21 cellular contexts compared by ENCODE assay signal in the genomic region with DNA sequence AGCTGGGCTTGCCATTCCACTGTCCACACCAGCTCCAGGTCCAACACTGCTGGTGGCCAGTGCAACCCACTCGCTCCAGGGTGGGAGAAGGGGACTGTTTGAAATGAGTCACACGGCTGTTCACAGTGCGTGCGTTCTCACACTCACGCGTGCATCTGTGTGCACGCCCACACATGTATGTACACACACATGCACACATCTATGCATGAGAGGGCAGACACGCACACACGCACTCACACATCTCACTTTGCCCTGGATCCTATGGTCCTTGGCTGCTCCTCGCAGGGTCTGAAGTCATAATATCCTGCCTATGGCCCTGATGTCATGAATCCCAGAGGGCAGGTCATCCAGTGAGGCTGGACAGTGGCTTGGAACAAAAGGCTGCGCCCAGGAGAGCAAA.
DNase-seq lines count a peak whose midpoint lies in the region; ATAC-seq and TF ChIP-seq lines count a peak whose summit lies in the region.
"Had no signal": no experiment of that assay in that cellular context is flagged by ENCODE, and none has a peak within 500 bp of the region (broad histone marks: within the 10 kb centered on the region; RNA-seq: fewer than 3 reads in every experiment).

No MANE protein-coding gene starts in this region.

- H2AK5ac ChIP-seq in IMR-90 (ENCODE audit: low read depth, low read length) = 0 out of 2 replicates have a peak overlapping the region, but pooled peaks have one; percentile 33

- H3K9ac ChIP-seq in BLaER1 treated with 17β-estradiol and CSF1 and Interleukin-3, amounts not matched to agents 10 nM and 100 nM = peak overlapping the region in 6 of 11 experiments; percentile 2 to 49 (median 32); a peak in 7 of 22 replicates
- no peak overlapping the region for H3K9ac ChIP-seq in IMR-90 (ENCODE audit: low read depth, low read length)

- no peak overlapping the region for H4K91ac ChIP-seq in IMR-90 (ENCODE audit: insufficient read depth, low read depth, low read length)

- peaks cover 0 to 14% (median 0%) of the 10 kb centered on the region in 11 experiments; a peak in 2 of 22 replicates for H3K27me3 ChIP-seq in BLaER1 treated with 17β-estradiol and CSF1 and Interleukin-3, amounts not matched to agents 10 nM and 100 nM
- H3K27me3 ChIP-seq in IMR-90 (ENCODE audit: control insufficient read depth, insufficient read depth, low read length) (no peaks in the 10 kb centered on the region), dorsolateral prefrontal cortex (no peaks in the 10 kb centered on the region), osteoblast (ENCODE audit: insufficient read depth, low read length) (no peaks in the 10 kb centered on the region)

- no peaks in the 10 kb centered on the region for H3K79me1 ChIP-seq in IMR-90 (ENCODE audit: low read depth in 1 of 2, low read length in 2 of 2)

- no CpG with 5 or more reads among the region's 11 CpGs for WGBS in IMR-90 (ENCODE audit: extremely low coverage in 2 of 2, insufficient read length in 1 of 2), 2 experiments

- in situ Hi-C loops in IMR-90 (cut with MboI; ENCODE audit: low sequenced_read_pairs) = no loop called here

- no peak for TF ChIP-seq CTCF in IMR-90 (conservative IDR thresholded peaks at IDR 0.05; ENCODE audit: low read depth, low read length)
- TF ChIP-seq CTCF in dorsolateral prefrontal cortex (IDR thresholded peaks at IDR 0.05 in 54 of 56, conservative IDR thresholded peaks at IDR 0.05 in 2 of 56; ENCODE audit: low read depth in 1 of 56, partially characterized antibody in 56 of 56) = no peak
- no peak for TF ChIP-seq CTCF in osteoblast (IDR thresholded peaks at IDR 0.05; ENCODE audit: extremely low read depth, low read depth, low read length)

- no peak overlapping the region for H2BK20ac ChIP-seq in IMR-90 (ENCODE audit: low read depth, low read length)

- no peak overlapping the region for H2BK120ac ChIP-seq in IMR-90 (ENCODE audit: low read depth, low read length)

- H3K4me2 ChIP-seq in BLaER1 treated with 17β-estradiol and CSF1 and Interleukin-3, amounts not matched to agents 10 nM and 100 nM = peak overlapping the region; percentile 67 to 88 (median 84)
- no peak overlapping the region for H3K4me2 ChIP-seq in IMR-90 (ENCODE audit: low read depth, low read length)
- no peak overlapping the region for H3K4me2 ChIP-seq in osteoblast (ENCODE audit: insufficient read depth, low read length)
- H3K4me2 ChIP-seq: PC-9 had no signal

- peak overlapping the region; percentile 51 for H2AK9ac ChIP-seq in IMR-90 (replicated peaks; ENCODE audit: low read depth, low read length, poor library complexity)

- no peak for TF ChIP-seq RAD21 in IMR-90 (IDR thresholded peaks at IDR 0.05; ENCODE audit: low read length)

- H2AFZ ChIP-seq in IMR-90 (replicated peaks; ENCODE audit: low read length, poor library complexity) (no peak overlapping the region), osteoblast (ENCODE audit: low read length) (no peak overlapping the region)
- H2AFZ ChIP-seq: PC-9 had no signal

- H2BK5ac ChIP-seq in IMR-90 (ENCODE audit: low read depth, low read length, poor library complexity, severe bottlenecking) = no peak overlapping the region

- no peak for TF ChIP-seq POLR2A in IMR-90 (IDR thresholded peaks at IDR 0.05; ENCODE audit: low read depth, low read length)

- no peak overlapping the region for H3K56ac ChIP-seq in IMR-90 (ENCODE audit: extremely low read depth, insufficient read depth, low read length)

- BruUV-seq in IMR-90 (replicated peaks; lab: Mats Ljungman, UMichigan) = no TSS peak

- no peak overlapping the region for H3K18ac ChIP-seq in IMR-90 (ENCODE audit: low read depth, low read length)

- POLR2A ChIA-PET in IMR-90 (lab: Charles Lee; ENCODE audit: unreplicated experiment) = no interaction called here

- H3K4ac ChIP-seq in IMR-90 (ENCODE audit: low read depth, low read length) = no peak overlapping the region

- H3K4me1 ChIP-seq in BLaER1 treated with 17β-estradiol and CSF1 and Interleukin-3, amounts not matched to agents 10 nM and 100 nM = peaks cover 58 to 82% (median 76%) of the 10 kb centered on the region in 10 experiments
- peaks cover 6% of the 10 kb centered on the region; the same call in 1 of the 2 replicates for H3K4me1 ChIP-seq in IMR-90 (ENCODE audit: control insufficient read depth, insufficient read depth, low read length)
- no peaks in the 10 kb centered on the region for H3K4me1 ChIP-seq in osteoblast (ENCODE audit: insufficient read depth, low read length)
- H3K4me1 ChIP-seq: Caco-2 had no signal

- H4K5ac ChIP-seq in IMR-90 (ENCODE audit: low read depth, low read length) = no peak overlapping the region

- peaks cover 0 to 4% (median 0%) of the 10 kb centered on the region in 11 experiments; a peak in 1 of 22 replicates for H3K9me3 ChIP-seq in BLaER1 treated with 17β-estradiol and CSF1 and Interleukin-3, amounts not matched to agents 10 nM and 100 nM (replicated peaks in 1 of 11)
- H3K9me3 ChIP-seq in IMR-90 (ENCODE audit: control insufficient read depth, insufficient read depth, low read length) = no peaks in the 10 kb centered on the region
- no peaks in the 10 kb centered on the region for H3K9me3 ChIP-seq in osteoblast (ENCODE audit: low read depth, low read length)
- H3K9me3 ChIP-seq: Caco-2 had no signal

- no peak overlapping the region for H2BK15ac ChIP-seq in IMR-90 (ENCODE audit: low read depth, low read length)

- no peak overlapping the region for H3K14ac ChIP-seq in IMR-90 (replicated peaks; ENCODE audit: low read depth, low read length)

- no peaks in the 10 kb centered on the region for H3K79me2 ChIP-seq in osteoblast (ENCODE audit: insufficient read depth, low read length)

- peaks cover 4% of the 10 kb centered on the region for H3K9me1 ChIP-seq in IMR-90 (ENCODE audit: insufficient read depth, low read length)

- H4K8ac ChIP-seq in IMR-90 (ENCODE audit: low read depth in 2 of 2, low read length in 2 of 2) = no peak overlapping the region

- no peak overlapping the region for H3K23ac ChIP-seq in IMR-90 (ENCODE audit: low read depth, low read length)

- dilution Hi-C loops in IMR-90 (cut with HindIII; ENCODE audit: low sequenced_read_pairs, unreplicated experiment) = no loop called here

- intact Hi-C loops in IMR-90 (cut with micrococcal nuclease) = no loop called here
- intact Hi-C loops in dorsolateral prefrontal cortex (cut with DNase I) = loop anchor here in 1 of 2 donors (5.0 to 10.0 kb wide), 2 partner anchors 107 to 200 kb away; no protein-coding TSS in a partner anchor

- H3K4me3 ChIP-seq in BLaER1 treated with 17β-estradiol and CSF1 and Interleukin-3, amounts not matched to agents 10 nM and 100 nM = no peak overlapping the region; a peak in 2 of 20 replicates
- no peak overlapping the region for H3K4me3 ChIP-seq in IMR-90 (ENCODE audit: insufficient read depth, low read depth, low read length)
- no peak overlapping the region for H3K4me3 ChIP-seq in dorsolateral prefrontal cortex
- no peak overlapping the region for H3K4me3 ChIP-seq in osteoblast (ENCODE audit: insufficient read depth, low read length)
- H3K4me3 ChIP-seq: PC-9 had no signal

- no peak for DNase-seq in IMR-90
- peak in 1 of 10 donors; percentile 41 for DNase-seq in dorsolateral prefrontal cortex
- DNase-seq in osteoblast (ENCODE audit: insufficient read length, low spot score, missing footprints) = peak; percentile 13
- no peak for DNase-seq in NCI-H1417 (lab: John Stamatoyannopoulos, UW)
- no peak for DNase-seq in stimulated activated CD4-positive, alpha-beta T cell treated with anti-CD3 and anti-CD28 coated beads, Interleukin-12 subunit alpha, Interleukin-12 subunit beta, amount 100 ng/mL, for 4 hours
- DNase-seq: C1 segment of cervical spinal cord; Caco-2; CD8-positive, alpha-beta T cell; KBM-7; MV-4-11; NCI-H1105 treated with DMSO at 0.1 percent for 48 hours; NCI-H2029; NCI-H446 treated with DMSO at 0.1 percent for 48 hours; NCI-H526; NK-92 treated with Interleukin-12 subunit alpha and Interleukin-12 subunit beta, amount 100 ng/mL, for 24 hours; PC-9; RPMI8226; SHP77 had no signal

- peak overlapping the region in 9 of 11 experiments; percentile 54 to 67 (median 63); a peak in 18 of 22 replicates for H3K27ac ChIP-seq in BLaER1 treated with 17β-estradiol and CSF1 and Interleukin-3, amounts not matched to agents 10 nM and 100 nM
- H3K27ac ChIP-seq in IMR-90 (ENCODE audit: insufficient read depth, low read length) (no peak overlapping the region), dorsolateral prefrontal cortex (peak overlapping the region in 31 of 59 donors; percentile 3 to 78 (median 57)), osteoblast (ENCODE audit: low read depth, low read length) (no peak overlapping the region)
- H3K27ac ChIP-seq: PC-9 had no signal

- ATAC-seq in IMR-90 (ENCODE audit: low read depth) (no peak), GM18517 (IDR thresholded peaks at IDR 0.05; ENCODE audit: unreplicated experiment) (no peak), HG03378 (IDR thresholded peaks at IDR 0.05; ENCODE audit: unreplicated experiment) (no peak)
- ATAC-seq: CD8-positive, alpha-beta T cell had no signal

- H3K36me3 ChIP-seq in BLaER1 treated with 17β-estradiol and CSF1 and Interleukin-3, amounts not matched to agents 10 nM and 100 nM = peaks cover 27 to 52% (median 41%) of the 10 kb centered on the region in 11 experiments
- peaks cover 7% of the 10 kb centered on the region; the same call in 1 of the 2 replicates for H3K36me3 ChIP-seq in IMR-90 (ENCODE audit: control insufficient read depth, insufficient read depth, low read length)
- peaks cover 5% of the 10 kb centered on the region for H3K36me3 ChIP-seq in osteoblast (ENCODE audit: insufficient read depth, low read length)

- CTCF ChIA-PET in IMR-90 (lab: Yijun Ruan, JAX) = no interaction called here

- H4K20me1 ChIP-seq in BLaER1 treated with 17β-estradiol and CSF1 and Interleukin-3, amounts not matched to agents 10 nM and 100 nM = peaks cover 0 to 54% (median 19%) of the 10 kb centered on the region in 11 experiments; a peak in 14 of 22 replicates
- H4K20me1 ChIP-seq in IMR-90 (ENCODE audit: insufficient read depth, low read length) (no peaks in the 10 kb centered on the region), osteoblast (ENCODE audit: insufficient read depth, low read length) (no peaks in the 10 kb centered on the region)

TF ChIP-seq in IMR-90, 13 proteins besides CTCF, POLR2A, EP300 and RAD21:
- TF ChIP-seq FOS (IDR thresholded peaks at IDR 0.05; ENCODE audit: low read depth, low read length) (no peak), MXI1 (IDR thresholded peaks at IDR 0.05; ENCODE audit: borderline replicate concordance, low read depth, low read length) (no peak), MAFK (IDR thresholded peaks at IDR 0.05; ENCODE audit: low read depth, low read length) (no peak), CEBPB (IDR thresholded peaks at IDR 0.05; ENCODE audit: low read depth, low read length) (no peak), BHLHE40 (IDR thresholded peaks at IDR 0.05; ENCODE audit: low read depth, low read length) (no peak), RFX5 (IDR thresholded peaks at IDR 0.05; ENCODE audit: low read depth, low read length) (no peak), SMC3 (IDR thresholded peaks at IDR 0.05; ENCODE audit: low read depth, low read length) (no peak)

Comparison
In these comparisons a context has a peak if more than half of its experiments do, and no peak if none do; other contexts are left out.
1. H3K27ac ChIP-seq: peak in BLaER1 treated with 17β-estradiol and CSF1 and Interleukin-3, amounts not matched to agents 10 nM and 100 nM (9 of 11) and dorsolateral prefrontal cortex (31 of 59); none in IMR-90 (single experiment) and osteoblast (single experiment).
2. H3K4me2 ChIP-seq: peak in BLaER1 treated with 17β-estradiol and CSF1 and Interleukin-3, amounts not matched to agents 10 nM and 100 nM (11 of 11); none in IMR-90 (single experiment) and osteoblast (single experiment).